In the genomic region with DNA sequence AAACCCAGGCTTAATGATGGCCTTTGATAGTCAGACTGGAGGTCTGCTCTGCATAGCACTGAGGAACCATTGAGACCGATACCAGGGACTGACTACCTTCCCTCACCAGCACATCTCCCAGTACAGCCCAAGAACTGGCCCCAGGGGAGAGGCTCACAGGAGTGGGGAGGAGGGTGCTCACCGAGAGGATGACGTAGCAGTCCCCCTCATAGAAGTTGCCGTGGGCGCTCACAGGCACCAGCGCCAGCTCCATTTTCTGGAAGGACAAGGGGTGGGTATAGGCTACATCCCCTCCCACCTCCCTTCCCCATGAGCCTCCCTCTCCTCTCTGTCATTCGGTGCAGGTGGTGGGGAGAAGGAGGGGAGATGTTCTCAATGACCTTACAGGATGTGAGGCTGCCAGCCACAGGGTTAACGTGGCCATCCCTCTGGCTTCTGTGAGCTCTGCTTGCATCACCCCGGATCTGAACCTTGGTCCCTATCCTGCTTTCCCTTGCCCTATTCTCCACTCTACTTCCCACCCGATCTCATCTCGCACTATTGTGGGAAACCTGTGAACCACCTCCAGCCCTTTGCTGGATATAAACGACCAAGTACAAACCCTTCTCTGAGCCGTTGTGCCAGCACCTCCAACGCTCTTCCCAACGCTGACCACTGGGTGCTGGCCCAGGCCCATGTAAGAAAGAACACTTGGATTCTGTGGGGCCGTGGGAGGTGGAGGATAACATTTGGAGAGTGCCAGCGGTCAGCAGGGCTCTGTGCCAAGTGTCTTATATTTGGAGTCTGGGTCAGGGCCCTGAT, we compare ENCODE assay signal across 1 cellular context.
TF ChIP-seq lines count a peak whose summit lies in the region.

No MANE protein-coding gene starts in this region.

TF ChIP-seq in IMR-90, 13 proteins besides CTCF, POLR2A, EP300 and RAD21:
- TF ChIP-seq FOS (IDR thresholded peaks at IDR 0.05; ENCODE audit: low read depth, low read length) (no peak), CHD1 (IDR thresholded peaks at IDR 0.05; ENCODE audit: low read depth, low read length) (no peak)
- TF ChIP-seq, protein P1, sequence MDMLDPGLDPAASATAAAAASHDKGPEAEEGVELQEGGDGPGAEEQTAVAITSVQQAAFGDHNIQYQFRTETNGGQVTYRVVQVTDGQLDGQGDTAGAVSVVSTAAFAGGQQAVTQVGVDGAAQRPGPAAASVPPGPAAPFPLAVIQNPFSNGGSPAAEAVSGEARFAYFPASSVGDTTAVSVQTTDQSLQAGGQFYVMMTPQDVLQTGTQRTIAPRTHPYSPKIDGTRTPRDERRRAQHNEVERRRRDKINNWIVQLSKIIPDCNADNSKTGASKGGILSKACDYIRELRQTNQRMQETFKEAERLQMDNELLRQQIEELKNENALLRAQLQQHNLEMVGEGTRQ (IDR thresholded peaks at IDR 0.05; ENCODE audit: low read depth, low read length), result no peak
TF ChIP-seq in IMR-90: peak in this region for 0.
